Comparison of ENCODE assay signal across 24 cellular contexts in the genomic region with DNA sequence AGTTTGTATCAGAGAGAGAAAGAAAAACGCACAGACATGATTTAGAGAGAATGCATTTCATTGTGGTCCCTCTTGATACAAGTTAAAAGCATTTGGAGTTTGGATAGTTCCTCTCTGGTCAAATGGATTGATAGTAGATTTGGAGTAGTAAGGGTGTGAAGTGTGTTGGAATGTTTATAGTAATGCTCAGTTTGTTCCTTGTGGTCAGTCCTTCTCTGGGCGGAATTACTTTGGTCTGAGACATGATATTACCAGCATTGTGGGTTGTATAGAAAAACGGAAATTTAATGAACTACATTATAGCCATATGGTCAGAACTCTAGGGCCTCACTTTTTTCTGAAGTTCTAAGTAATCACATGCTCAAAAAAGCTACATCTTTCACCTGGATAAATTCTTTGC.
DNase-seq lines count a peak whose midpoint lies in the region; ATAC-seq, FAIRE-seq and TF ChIP-seq lines count a peak whose summit lies in the region.
"Had no signal": no experiment of that assay in that cellular context is flagged by ENCODE, and none has a peak within 500 bp of the region (broad histone marks: within the 10 kb centered on the region; RNA-seq: fewer than 3 reads in every experiment).

No MANE protein-coding gene starts in this region.

- no peak for ATAC-seq in A549
- no peak for ATAC-seq in natural killer cell treated with Interleukin-12 subunit alpha and Interleukin-12 subunit beta and Interleukin-15 and Interleukin-18, amount 100 ng/mL, for 72 hours
- no peak for ATAC-seq in activated naive CD4-positive, alpha-beta T cell treated with anti-CD3 and anti-CD28 coated beads, Interleukin-2, amount 50 U/mL, for 72 hours
- ATAC-seq: HCT116 had no signal

- no peak overlapping the region for H3K4me2 ChIP-seq in A549

- peaks cover 23% of the 10 kb centered on the region for H3K4me1 ChIP-seq in A549

- no peaks in the 10 kb centered on the region for H3K9me3 Mint-ChIP-seq in natural killer cell treated with Interleukin-12 subunit alpha and Interleukin-12 subunit beta and Interleukin-15 and Interleukin-18, amount 100 ng/mL, for 72 hours
- H3K9me3 Mint-ChIP-seq in activated naive CD4-positive, alpha-beta T cell treated with anti-CD3 and anti-CD28 coated beads, Interleukin-2, amount 50 U/mL, for 72 hours: no peaks in the 10 kb centered on the region
- H3K9me3 Mint-ChIP-seq: activated CD4-positive, alpha-beta T cell treated with anti-CD3 and anti-CD28 coated beads, Interleukin-2, amount 10 ng/mL, durations not matched to agents 7 days and 5 days; memory B cell; naive B cell had no signal

- peak overlapping the region; percentile 5 for H3K4me3 Mint-ChIP-seq in natural killer cell treated with Interleukin-12 subunit alpha and Interleukin-12 subunit beta and Interleukin-15 and Interleukin-18, amount 100 ng/mL, for 72 hours
- H3K4me3 Mint-ChIP-seq: activated CD4-positive, alpha-beta T cell treated with anti-CD3 and anti-CD28 coated beads, Interleukin-2, amount 10 ng/mL, durations not matched to agents 7 days and 5 days; activated naive CD8-positive, alpha-beta T cell; memory B cell had no signal

- POLR2A ChIA-PET in A549 (lab: Yijun Ruan, JAX): no interaction called here

- no peaks in the 10 kb centered on the region for H3K9me3 ChIP-seq in A549
- H3K9me3 ChIP-seq: ascending aorta, sigmoid colon had no signal

- CTCF ChIA-PET in A549 (lab: Yijun Ruan, JAX): interaction anchor here (0.8 to 4.1 kb wide), 5 partner anchors 10 to 536 kb away, joined by 3 to 34 read pairs (median 6); no protein-coding TSS in a partner anchor

- H3K27ac Mint-ChIP-seq in natural killer cell treated with Interleukin-12 subunit alpha and Interleukin-12 subunit beta and Interleukin-15 and Interleukin-18, amount 100 ng/mL, for 72 hours: no peak overlapping the region
- no peak overlapping the region for H3K27ac Mint-ChIP-seq in activated naive CD4-positive, alpha-beta T cell treated with anti-CD3 and anti-CD28 coated beads, Interleukin-2, amount 50 U/mL, for 72 hours
- H3K27ac Mint-ChIP-seq: activated CD4-positive, alpha-beta T cell treated with anti-CD3 and anti-CD28 coated beads, Interleukin-2, amount 10 ng/mL, durations not matched to agents 7 days and 5 days; activated naive CD8-positive, alpha-beta T cell; memory B cell; naive B cell had no signal

- H3K27me3 ChIP-seq in dorsolateral prefrontal cortex: no peaks in the 10 kb centered on the region
- H3K27me3 ChIP-seq: ascending aorta, sigmoid colon had no signal

- peak; percentile 28 for FAIRE-seq in A549 (lab: Jason Lieb, UNC)
- FAIRE-seq in HTR-8/SVneo (lab: Jason Lieb, UNC): peak; percentile 4
- FAIRE-seq: GM12892 had no signal

- H3K27me3 Mint-ChIP-seq in natural killer cell treated with Interleukin-12 subunit alpha and Interleukin-12 subunit beta and Interleukin-15 and Interleukin-18, amount 100 ng/mL, for 72 hours: peaks cover 2 to 6% of the 10 kb centered on the region in 2 donors

- no peak for TF ChIP-seq RAD21 in A549 (conservative IDR thresholded peaks at IDR 0.05 in 1 of 2, IDR thresholded peaks at IDR 0.05 in 1 of 2)

- no peaks in the 10 kb centered on the region for H3K36me3 Mint-ChIP-seq in natural killer cell treated with Interleukin-12 subunit alpha and Interleukin-12 subunit beta and Interleukin-15 and Interleukin-18, amount 100 ng/mL, for 72 hours
- H3K36me3 Mint-ChIP-seq in activated naive CD4-positive, alpha-beta T cell treated with anti-CD3 and anti-CD28 coated beads, Interleukin-2, amount 50 U/mL, for 72 hours: no peaks in the 10 kb centered on the region
- H3K36me3 Mint-ChIP-seq: activated naive CD8-positive, alpha-beta T cell; memory B cell; naive B cell had no signal

- H3K4me3 ChIP-seq in A549: no peak overlapping the region
- peak overlapping the region in 48 of 59 donors; percentile 0 to 84 (median 68) for H3K4me3 ChIP-seq in dorsolateral prefrontal cortex
- H3K4me3 ChIP-seq: ascending aorta had no signal

- TF ChIP-seq CTCF in A549 (IDR thresholded peaks at IDR 0.05) (no peak), dorsolateral prefrontal cortex (IDR thresholded peaks at IDR 0.05 in 54 of 56, conservative IDR thresholded peaks at IDR 0.05 in 2 of 56; ENCODE audit: low read depth in 1 of 56, partially characterized antibody in 56 of 56) (no peak)

- TF ChIP-seq POLR2A in A549 (IDR thresholded peaks at IDR 0.05; ENCODE audit: low read length): no peak

- DNase-seq in A549 (ENCODE audit: low read depth in 1 of 2, low spot score in 1 of 2) (no peak), HTR-8/SVneo (ENCODE audit: insufficient read length, low spot score) (no peak), dorsolateral prefrontal cortex (no peak), COLO668 (lab: John Stamatoyannopoulos, UW; ENCODE audit: unreplicated experiment) (no peak), NOMO-1 treated with DMSO at 0.1 percent for 48 hours (lab: John Stamatoyannopoulos, UW; ENCODE audit: unreplicated experiment) (no peak), NCI-H748 (lab: John Stamatoyannopoulos, UW; ENCODE audit: unreplicated experiment) (no peak)
- no peak for DNase-seq in natural killer cell treated with Interleukin-12 subunit alpha and Interleukin-12 subunit beta and Interleukin-15 and Interleukin-18, amount 100 ng/mL, for 72 hours (ENCODE audit: low spot score)
- DNase-seq in activated naive CD4-positive, alpha-beta T cell treated with anti-CD3 and anti-CD28 coated beads, Interleukin-2, amount 50 U/mL, for 72 hours (ENCODE audit: low spot score in 2 of 2): no peak
- DNase-seq: activated CD4-positive, alpha-beta T cell treated with anti-CD3 and anti-CD28 coated beads, Interleukin-2, amount 10 ng/mL, durations not matched to agents 7 days and 5 days; Karpas-422; naive B cell; NCI-H1092; NCI-H187; NCI-H526 treated with DMSO at 0.1 percent for 48 hours; posterior cingulate gyrus; trophoblast cell had no signal

- intact Hi-C loops in dorsolateral prefrontal cortex (cut with DNase I): loop anchor here (5.0 to 10.0 kb wide), 3 partner anchors 35 to 178 kb away; partner anchors contain the start of gene AGAP1 (in 1 of the 2)

- WGBS in A549 (ENCODE audit: missing lambda C conversion rate): 70% methylated on average over 3 of the region's 3 CpGs

- peaks cover 24 to 25% of the 10 kb centered on the region in 2 donors for H3K4me1 Mint-ChIP-seq in natural killer cell treated with Interleukin-12 subunit alpha and Interleukin-12 subunit beta and Interleukin-15 and Interleukin-18, amount 100 ng/mL, for 72 hours (ENCODE audit: low read depth in 2 of 2)
- H3K4me1 Mint-ChIP-seq: memory B cell had no signal

- H3K27ac ChIP-seq in A549 (no peak overlapping the region), dorsolateral prefrontal cortex (peak overlapping the region in 24 of 59 donors; percentile 2 to 87 (median 52))
- H3K27ac ChIP-seq: ascending aorta, epithelial cell of prostate, SK-N-MC had no signal

- no peak for TF ChIP-seq EP300 in A549 (IDR thresholded peaks at IDR 0.05)

TF ChIP-seq in A549, 52 proteins besides CTCF, POLR2A, EP300 and RAD21:
- no peak for TF ChIP-seq ZFP36 (IDR thresholded peaks at IDR 0.05; ENCODE audit: borderline replicate concordance, partially characterized antibody)
- no peak for TF ChIP-seq NPAS2 (CRISPR knock-in tag; IDR thresholded peaks at IDR 0.05; ENCODE audit: borderline replicate concordance)
- no peak for TF ChIP-seq NR3C1 (IDR thresholded peaks at IDR 0.05)
- TF ChIP-seq MAFK (IDR thresholded peaks at IDR 0.05; ENCODE audit: partially characterized antibody): no peak
- TF ChIP-seq GATA3 (IDR thresholded peaks at IDR 0.05; ENCODE audit: borderline replicate concordance): no peak
- TF ChIP-seq KDM1A (IDR thresholded peaks at IDR 0.05; ENCODE audit: low read depth): no peak
- TF ChIP-seq CHD4 (IDR thresholded peaks at IDR 0.05; ENCODE audit: borderline replicate concordance): no peak
- no peak for TF ChIP-seq PHF8 (IDR thresholded peaks at IDR 0.05; ENCODE audit: borderline replicate concordance, low read depth)
- no peak for TF ChIP-seq HMGXB4 (CRISPR knock-in tag; IDR thresholded peaks at IDR 0.05; ENCODE audit: borderline replicate concordance)
- TF ChIP-seq HDAC2 (IDR thresholded peaks at IDR 0.05): no peak
- no peak for TF ChIP-seq HOXB13 (CRISPR knock-in tag; IDR thresholded peaks at IDR 0.05; ENCODE audit: low read depth)
- no peak for TF ChIP-seq KDM5A (IDR thresholded peaks at IDR 0.05)
TF ChIP-seq in A549: peak in this region for 0.
